8 cellular contexts compared by ENCODE assay signal in genomic region chr14:101761032-101761880, GRCh38. TPM values are rescaled to one million over a fixed set of nuclear protein-coding genes. Genes with fewer than 3 reads are reported as not detected.
DNase-seq lines count a peak whose midpoint lies in the region; ATAC-seq and TF ChIP-seq lines count a peak whose summit lies in the region.

Gene PPP2R5C, plus strand, starts transcription at chr14:101761709. Its CDS starts 185 bp downstream, at chr14:101761894.

- peaks cover 0 to 27% (median 2%) of the 10 kb centered on the region in 7 donors for H3K9me3 Mint-ChIP-seq in CD14-positive monocyte
- no peaks in the 10 kb centered on the region for H3K9me3 Mint-ChIP-seq in memory B cell

- H3K4me1 Mint-ChIP-seq in CD14-positive monocyte (peaks cover 17% of the 10 kb centered on the region), memory B cell (peaks cover 22% of the 10 kb centered on the region)

- no peak for TF ChIP-seq CTCF in CD14-positive monocyte (IDR thresholded peaks at IDR 0.05)

- CTCF ChIA-PET in activated CD8-positive, alpha-beta memory T cell treated with anti-CD3 and anti-CD28 coated beads for 36 hours (lab: Charles Lee), result interaction anchor here (1.1 to 1.9 kb wide), 2 partner anchors 10 to 54 kb away, joined by 4 to 6 read pairs; no protein-coding TSS in a partner anchor

- H3K27ac Mint-ChIP-seq in CD14-positive monocyte (peak within 1 kb of the TSS; percentile 54 to 91 (median 84)), memory B cell (peak within 1 kb of the TSS; percentile 79)

- POLR2A ChIA-PET in activated CD8-positive, alpha-beta memory T cell treated with anti-CD3 and anti-CD28 coated beads for 36 hours (lab: Charles Lee), result interaction anchor here (0.6 to 1.1 kb wide), 6 partner anchors 30 to 203 kb away, joined by 3 to 6 read pairs (median 4); partner anchors contain the start of gene DYNC1H1

- intact Hi-C loops in CD14-positive monocyte (cut with micrococcal nuclease), result loop anchor here (2.0 to 10.0 kb wide), 2 partner anchors 30 to 184 kb away; no protein-coding TSS in a partner anchor

- peak; percentile 88 for DNase-seq in CD14-positive monocyte (ENCODE audit: low spot score)
- DNase-seq in HK-2 (ENCODE audit: unreplicated experiment), result peak; percentile 87
- DNase-seq in NOMO-1 (lab: John Stamatoyannopoulos, UW; ENCODE audit: unreplicated experiment in 2 of 2), result peak; percentile 80 to 83
- peak; percentile 83 for DNase-seq in effector CD8-positive, alpha-beta T cell (lab: John Stamatoyannopoulos, UW)
- DNase-seq in memory B cell (ENCODE audit: low spot score in 2 of 2), result peak; percentile 82 to 85
- DNase-seq in stimulated activated CD4-positive, alpha-beta T cell treated with anti-CD3 and anti-CD28 coated beads, TNF-alpha, amount 100 ng/mL, for 48 hours (ENCODE audit: low read depth in 3 of 3), result peak; percentile 71 to 88 (median 75)

- H3K36me3 Mint-ChIP-seq in CD14-positive monocyte, result peaks cover 32% of the 10 kb centered on the region in 2 donors
- H3K36me3 Mint-ChIP-seq in memory B cell, result peaks cover 7% of the 10 kb centered on the region

- ATAC-seq in GM19452 (IDR thresholded peaks at IDR 0.05; ENCODE audit: unreplicated experiment), result peak; percentile 64
- ATAC-seq in memory B cell (ENCODE audit: low read depth), result peak; percentile 67

- H3K4me3 Mint-ChIP-seq in CD14-positive monocyte (peak within 1 kb of the TSS; percentile 90 to 92), memory B cell (peak within 1 kb of the TSS; percentile 94)

- H3K27me3 Mint-ChIP-seq in CD14-positive monocyte (ENCODE audit: low read depth in 3 of 3) (peaks cover 39 to 60% (median 51%) of the 10 kb centered on the region in 3 donors), memory B cell (no peaks in the 10 kb centered on the region)

RNA-seq across cellular contexts. Expression of gene PPP2R5C, which starts in this region (rescaled TPM):
- 10 to 100 TPM; 61.9 to 64.0 TPM for polyA plus RNA-seq in CD14-positive monocyte
- total RNA-seq in activated CD8-positive, alpha-beta memory T cell treated with anti-CD3 and anti-CD28 coated beads for 36 hours, result 100 to 1,000 TPM; 222 to 242 TPM

Comparison
In these comparisons a context has a peak if more than half of its experiments do, and no peak if none do; other contexts are left out.
1. Peak in every context shown above with its lines: DNase-seq and ATAC-seq.